In genomic region chr9:78029601-78030552, GRCh38 we compare ENCODE assay signal across 1 cellular context.
TF ChIP-seq lines count a peak whose summit lies in the region.

No MANE protein-coding gene starts in this region.

TF ChIP-seq in IMR-90, 13 proteins besides CTCF, POLR2A, EP300 and RAD21:
- TF ChIP-seq RCOR1 (IDR thresholded peaks at IDR 0.05; ENCODE audit: insufficient replicate concordance, low read length) = no peak
- TF ChIP-seq ELK1 (IDR thresholded peaks at IDR 0.05; ENCODE audit: borderline replicate concordance, low read depth, low read length) = no peak
- TF ChIP-seq MXI1 (IDR thresholded peaks at IDR 0.05; ENCODE audit: borderline replicate concordance, low read depth, low read length) = no peak
- TF ChIP-seq BHLHE40 (IDR thresholded peaks at IDR 0.05; ENCODE audit: low read depth, low read length) = no peak
- TF ChIP-seq SMC3 (IDR thresholded peaks at IDR 0.05; ENCODE audit: low read depth, low read length) = no peak
- TF ChIP-seq CEBPB (IDR thresholded peaks at IDR 0.05; ENCODE audit: low read depth, low read length) = no peak
- TF ChIP-seq USF2 (IDR thresholded peaks at IDR 0.05; ENCODE audit: low read depth, low read length) = no peak
- TF ChIP-seq CHD1 (IDR thresholded peaks at IDR 0.05; ENCODE audit: low read depth, low read length) = no peak
- TF ChIP-seq NFE2L2 (IDR thresholded peaks at IDR 0.05; ENCODE audit: low read depth, low read length) = no peak
- TF ChIP-seq FOS (IDR thresholded peaks at IDR 0.05; ENCODE audit: low read depth, low read length) = no peak
